In the genomic region with DNA sequence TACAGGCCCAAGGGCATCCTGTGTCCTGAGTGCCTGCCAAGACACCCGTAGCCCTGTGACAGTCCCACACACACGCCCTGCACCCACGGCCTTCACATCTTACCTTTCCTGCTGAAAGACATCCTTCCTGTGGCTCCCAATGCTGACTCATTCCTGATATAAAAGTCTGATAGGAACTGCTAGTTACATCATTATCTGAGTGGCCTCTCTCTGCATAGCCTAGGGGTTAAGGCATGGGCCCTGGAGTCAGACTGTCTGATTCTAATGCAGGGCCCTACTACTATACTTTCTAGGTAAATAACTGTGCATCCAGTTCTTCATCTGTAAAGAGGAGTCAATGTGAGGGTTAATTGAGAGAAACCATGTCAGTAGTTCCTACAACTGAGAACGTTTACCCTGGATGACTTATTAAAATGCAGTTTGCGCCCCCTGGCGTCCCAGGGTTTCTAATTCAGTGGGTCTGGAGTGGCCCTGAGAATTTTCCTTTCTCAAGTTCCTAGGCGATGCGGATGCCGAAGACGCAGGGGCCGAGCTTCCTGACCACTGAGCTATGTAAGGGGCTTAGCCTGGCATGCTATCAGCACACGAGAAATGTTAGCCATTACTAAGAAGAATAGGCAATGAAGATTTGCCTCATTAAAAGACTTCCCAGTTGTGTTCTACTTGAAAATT, we compare ENCODE assay signal across 7 cellular contexts. TPM values are rescaled to one million over a fixed set of nuclear protein-coding genes. Genes with fewer than 3 reads are reported as not detected.
DNase-seq lines count a peak whose midpoint lies in the region; ATAC-seq, FAIRE-seq and TF ChIP-seq lines count a peak whose summit lies in the region.

No MANE protein-coding gene starts in this region.

- ATAC-seq in HG02970 (IDR thresholded peaks at IDR 0.05; ENCODE audit: low FRiP score, unreplicated experiment) = peak; percentile 53

- peaks cover 1% of the 10 kb centered on the region for H3K27me3 ChIP-seq in bronchial epithelial cell (ENCODE audit: control insufficient read depth, insufficient read depth, low read length)

- no peak for DNase-seq in GM12892 (ENCODE audit: insufficient read length)
- peak; percentile 4 for DNase-seq in NCI-H2196 treated with DMSO at 0.1 percent for 48 hours (lab: John Stamatoyannopoulos, UW; ENCODE audit: unreplicated experiment)
- DNase-seq in bronchial epithelial cell (ENCODE audit: low read depth) = peak; percentile 64
- DNase-seq in kidney tubule cell (ENCODE audit: low spot score) = peak; percentile 84
- peak; percentile 66 for DNase-seq in stimulated activated CD4-positive, alpha-beta T cell treated with anti-CD3 and anti-CD28 coated beads, Interleukin-1b, Interleukin-23, amount 100 ng/mL, for 48 hours

- H3K36me3 ChIP-seq in bronchial epithelial cell (ENCODE audit: control insufficient read depth, insufficient read depth, low read length) = no peaks in the 10 kb centered on the region

- H3K4me3 ChIP-seq in WI38 (ENCODE audit: low read depth, low read length) (no peak overlapping the region), bronchial epithelial cell (ENCODE audit: low read depth, low read length) (no peak overlapping the region)

- TF ChIP-seq CTCF in WI38 (IDR thresholded peaks at IDR 0.05; ENCODE audit: low read depth, low read length) (peak; percentile 73), bronchial epithelial cell (IDR thresholded peaks at IDR 0.05; ENCODE audit: insufficient read depth, low read length, severe bottlenecking) (peak; percentile 67)

- TF ChIP-seq POLR2A in GM12892 (IDR thresholded peaks at IDR 0.05; ENCODE audit: low read depth, low read length) = no peak

- peak; percentile 54 for FAIRE-seq in GM12892 (lab: Jason Lieb, UNC)
- no peak for FAIRE-seq in bronchial epithelial cell (lab: Jason Lieb, UNC)

RNA-seq across cellular contexts. Expression of gene GPR45, which starts 6.0 kb away (rescaled TPM):
- polyA plus RNA-seq in GM12892 (2012; ENCODE audit: missing spikeins) = 0.19 TPM
- total RNA-seq in bronchial epithelial cell = not detected in 2 replicates
